Comparison of ENCODE assay signal across 12 cellular contexts in genomic region chr15:60745469-60745971, GRCh38.
DNase-seq lines count a peak whose midpoint lies in the region; ATAC-seq and TF ChIP-seq lines count a peak whose summit lies in the region.
"Had no signal": no experiment of that assay in that cellular context is flagged by ENCODE, and none has a peak within 500 bp of the region (broad histone marks: within the 10 kb centered on the region; RNA-seq: fewer than 3 reads in every experiment).

No MANE protein-coding gene starts in this region.

- ATAC-seq in Right ventricle myocardium inferior, result peak; percentile 95
- peak; percentile 81 to 95 (median 90) for ATAC-seq in heart left ventricle
- ATAC-seq in psoas muscle, result peak in 2 of 4 donors; percentile 41 to 57
- ATAC-seq: stimulated activated naive B cell treated with anti-CD40 and anti-IgM and Interleukin-4, amounts not matched to agents 10 μg/mL and 1 μg/mL and 100 μg/mL, for 72 hours had no signal

- peak overlapping the region; percentile 21 to 90 (median 58) for H3K27ac ChIP-seq in heart left ventricle
- no peak overlapping the region for H3K27ac ChIP-seq in psoas muscle
- H3K27ac ChIP-seq: 22Rv1 had no signal

- H3K27me3 ChIP-seq in heart left ventricle (no peaks in the 10 kb centered on the region), psoas muscle (ENCODE audit: insufficient read depth in 3 of 3, low read length in 2 of 3) (no peaks in the 10 kb centered on the region)
- H3K27me3 ChIP-seq: esophagus squamous epithelium had no signal

- H3K9me3 ChIP-seq in heart left ventricle (no peaks in the 10 kb centered on the region), psoas muscle (no peaks in the 10 kb centered on the region)
- H3K9me3 ChIP-seq: esophagus squamous epithelium, SK-N-SH had no signal

- DNase-seq in Right ventricle myocardium inferior (ENCODE audit: missing footprints) (peak; percentile 76), cardiac septum (ENCODE audit: low spot score) (no peak), heart left ventricle (peak; percentile 43 to 76 (median 65)), psoas muscle (peak; percentile 65 to 75), DMS53 (lab: John Stamatoyannopoulos, UW) (no peak), amniotic stem cell (lab: John Stamatoyannopoulos, UW) (no peak)
- DNase-seq in activated CD4-positive, alpha-beta T cell treated with anti-CD3 and anti-CD28 coated beads for 1 hour, result no peak
- no peak for DNase-seq in stimulated activated CD4-positive, alpha-beta T cell treated with anti-CD3 and anti-CD28 coated beads, Interleukin-4, amount 100 ng/mL, for 1 hour
- DNase-seq: esophagus squamous epithelium; SK-N-SH; stimulated activated naive B cell treated with anti-CD40 and anti-IgM and Interleukin-4, amounts not matched to agents 10 μg/mL and 1 μg/mL and 100 μg/mL, for 72 hours had no signal

- no peak for TF ChIP-seq POLR2A in heart left ventricle (IDR thresholded peaks at IDR 0.05)

- H3K4me3 ChIP-seq in heart left ventricle, result peak overlapping the region in 3 of 12 donors; percentile 13 to 34 (median 19)
- no peak overlapping the region for H3K4me3 ChIP-seq in psoas muscle
- H3K4me3 ChIP-seq: esophagus squamous epithelium had no signal

- TF ChIP-seq CTCF in heart left ventricle (IDR thresholded peaks at IDR 0.05) (no peak), psoas muscle (IDR thresholded peaks at IDR 0.05) (no peak)

- WGBS in heart left ventricle, 4 donors, result 77 to 88% (median 79%) methylated on average over 6 of the region's 6 CpGs
- 60 to 70% (median 61%) methylated on average over 6 of the region's 6 CpGs for WGBS in psoas muscle, 3 donors

- H3K36me3 ChIP-seq in heart left ventricle, result no peaks in the 10 kb centered on the region
- H3K36me3 ChIP-seq in psoas muscle (ENCODE audit: insufficient read depth in 1 of 2, low read depth in 1 of 2), result no peaks in the 10 kb centered on the region
- H3K36me3 ChIP-seq: esophagus squamous epithelium had no signal

- H3K4me1 ChIP-seq in heart left ventricle (peaks cover 0 to 10% (median 0%) of the 10 kb centered on the region in 12 donors), psoas muscle (peaks cover 19% of the 10 kb centered on the region)
- H3K4me1 ChIP-seq: esophagus squamous epithelium had no signal

- intact Hi-C loops in Right ventricle myocardium inferior (cut with DNase I) (loop anchor here (5.0 kb wide), 1 partner anchor 172 kb away; no protein-coding TSS in a partner anchor), cardiac septum (cut with DNase I) (no loop called here), heart left ventricle (cut with DNase I) (loop anchor here in 1 of 10 donors (5.0 kb wide), 1 partner anchor 153 kb away; no protein-coding TSS in a partner anchor), psoas muscle (cut with DNase I) (no loop called here)

Comparison
In these comparisons a context has a peak if more than half of its experiments do, and no peak if none do; other contexts are left out.
1. DNase-seq: peak in Right ventricle myocardium inferior (single experiment), heart left ventricle (5 of 5) and psoas muscle (2 of 2); none in cardiac septum (single experiment), DMS53 (single experiment), activated CD4-positive, alpha-beta T cell treated with anti-CD3 and anti-CD28 coated beads for 1 hour (single experiment), amniotic stem cell (single experiment) and stimulated activated CD4-positive, alpha-beta T cell treated with anti-CD3 and anti-CD28 coated beads, Interleukin-4, amount 100 ng/mL, for 1 hour (single experiment).